Comparison of ENCODE assay signal across 12 cellular contexts in the genomic region with DNA sequence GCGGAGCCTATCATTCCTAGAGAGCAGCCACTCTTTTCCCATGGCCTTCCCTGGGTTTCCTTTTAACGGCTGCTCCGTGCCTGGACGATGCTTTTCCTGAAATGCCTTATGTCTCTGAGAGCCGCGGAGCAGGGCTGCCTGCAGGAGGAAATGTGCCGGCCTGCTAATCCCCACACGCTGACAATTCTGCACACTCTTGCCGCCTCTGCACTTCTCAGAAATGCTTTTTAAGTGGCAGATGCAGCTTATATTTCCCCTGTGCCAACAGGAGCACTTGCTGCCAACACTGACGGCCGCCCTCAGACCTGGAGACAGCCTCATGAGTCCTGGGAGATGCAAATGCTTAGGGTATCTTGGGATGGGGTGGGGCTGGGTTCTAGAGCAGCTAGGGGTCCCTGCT.
"Had no signal": no experiment of that assay in that cellular context is flagged by ENCODE, and none has a peak within 500 bp of the region (broad histone marks: within the 10 kb centered on the region; RNA-seq: fewer than 3 reads in every experiment).

No MANE protein-coding gene starts in this region.

- H3K36me3 Mint-ChIP-seq: activated naive CD4-positive, alpha-beta T cell treated with anti-CD3 and anti-CD28 coated beads, Interleukin-2, amount 50 U/mL, for 72 hours; brain; naive thymus-derived CD4-positive, alpha-beta T cell had no signal

- H3K27ac Mint-ChIP-seq: activated naive CD4-positive, alpha-beta T cell treated with anti-CD3 and anti-CD28 coated beads, Interleukin-2, amount 50 U/mL, for 72 hours; naive thymus-derived CD4-positive, alpha-beta T cell had no signal

- H3K4me1 Mint-ChIP-seq: central memory CD8-positive, alpha-beta T cell; naive thymus-derived CD4-positive, alpha-beta T cell had no signal

- H3K9me3 Mint-ChIP-seq: activated naive CD4-positive, alpha-beta T cell treated with anti-CD3 and anti-CD28 coated beads, Interleukin-2, amount 50 U/mL, for 72 hours; central memory CD8-positive, alpha-beta T cell; naive thymus-derived CD4-positive, alpha-beta T cell had no signal

- H3K4me3 Mint-ChIP-seq: brain; central memory CD8-positive, alpha-beta T cell; naive thymus-derived CD4-positive, alpha-beta T cell had no signal

- ATAC-seq: activated CD4-positive, CD25-positive, alpha-beta regulatory T cell treated with anti-CD3 and anti-CD28 coated beads, Interleukin-2, amount 50 U/mL, for 24 hours; activated naive CD4-positive, alpha-beta T cell treated with anti-CD3 and anti-CD28 coated beads, Interleukin-2, amount 50 U/mL, for 72 hours; naive thymus-derived CD4-positive, alpha-beta T cell; right cardiac atrium had no signal

- DNase-seq: activated T-cell treated with anti-CD3 and anti-CD28 coated beads, Interleukin-2, amount 50 U/mL, for 1 hour; amniotic stem cell; esophagus squamous epithelium; foreskin fibroblast; glutamatergic neuron; naive thymus-derived CD4-positive, alpha-beta T cell; right cardiac atrium; small intestine had no signal
